In genomic region chr1:82728206-82728605, GRCh38 we compare ENCODE assay signal across 7 cellular contexts.
"Had no signal": no experiment of that assay in that cellular context is flagged by ENCODE, and none has a peak within 500 bp of the region (broad histone marks: within the 10 kb centered on the region; RNA-seq: fewer than 3 reads in every experiment).

No MANE protein-coding gene starts in this region.

- FAIRE-seq: G401.6, GM12878, GM12891, GM12892, GM18507 had no signal

- ATAC-seq: GM12878 had no signal

- H3K4me3 ChIP-seq: GM12878 had no signal

- DNase-seq: GDM1, GF-D8 had no signal
